Comparison of ENCODE assay signal across 7 cellular contexts in the genomic region with DNA sequence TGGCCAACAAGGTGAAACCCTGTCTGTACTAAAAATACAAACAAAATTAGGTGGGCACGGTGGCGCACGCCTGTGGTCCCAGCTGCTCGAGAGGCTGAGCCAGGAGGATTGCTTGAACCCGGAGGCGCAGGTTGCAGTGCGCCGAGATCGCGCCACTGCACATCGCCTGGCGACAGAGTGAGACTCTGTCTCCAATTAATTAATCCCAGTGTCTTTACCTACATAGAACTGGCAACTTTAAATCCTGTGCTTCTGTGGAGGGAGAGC. TPM values are rescaled to one million over a fixed set of nuclear protein-coding genes. Genes with fewer than 3 reads are reported as not detected.
DNase-seq lines count a peak whose midpoint lies in the region; ATAC-seq and TF ChIP-seq lines count a peak whose summit lies in the region.
"Had no signal": no experiment of that assay in that cellular context is flagged by ENCODE, and none has a peak within 500 bp of the region (broad histone marks: within the 10 kb centered on the region; RNA-seq: fewer than 3 reads in every experiment).

No MANE protein-coding gene starts in this region.

- H3K27me3 ChIP-seq in gastroesophageal sphincter = no peaks in the 10 kb centered on the region
- no peaks in the 10 kb centered on the region for H3K27me3 ChIP-seq in upper lobe of right lung

- no peak for TF ChIP-seq EP300 in gastroesophageal sphincter (IDR thresholded peaks at IDR 0.05)

- H3K9me3 ChIP-seq in gastroesophageal sphincter (no peaks in the 10 kb centered on the region), upper lobe of right lung (no peaks in the 10 kb centered on the region)

- peaks cover 0 to 20% of the 10 kb centered on the region in 2 donors for H3K36me3 ChIP-seq in gastroesophageal sphincter
- peaks cover 13% of the 10 kb centered on the region for H3K36me3 ChIP-seq in upper lobe of right lung

- H3K4me3 ChIP-seq in gastroesophageal sphincter (peak overlapping the region in 1 of 2 donors; percentile 96), upper lobe of right lung (peak overlapping the region; percentile 94)

- TF ChIP-seq POLR2A in gastroesophageal sphincter (IDR thresholded peaks at IDR 0.05) = no peak

- ATAC-seq in left cardiac atrium (no peak), left ventricle myocardium superior (no peak), gastroesophageal sphincter (no peak), upper lobe of right lung (no peak)

- peak overlapping the region in 3 of 4 donors; percentile 100 for H3K27ac ChIP-seq in gastroesophageal sphincter
- peak overlapping the region; percentile 100 for H3K27ac ChIP-seq in upper lobe of right lung

- peak; percentile 16 for DNase-seq in left cardiac atrium
- no peak for DNase-seq in left ventricle myocardium superior
- DNase-seq in upper lobe of right lung = no peak
- no peak for DNase-seq in NCI-H2029 (lab: John Stamatoyannopoulos, UW)
- no peak for DNase-seq in retina
- DNase-seq: DMS 273 treated with DMSO at 0.1 percent for 48 hours had no signal

- 100% methylated on average over 4 of the region's 12 CpGs; no CpG with 5 or more reads in 1 of the 2 donors for WGBS in gastroesophageal sphincter (ENCODE audit: low coverage in 1 of 2), 2 donors

- H3K4me1 ChIP-seq in gastroesophageal sphincter = peaks cover 0 to 48% (median 27%) of the 10 kb centered on the region in 3 donors
- H3K4me1 ChIP-seq in upper lobe of right lung = peaks cover 24% of the 10 kb centered on the region

- TF ChIP-seq CTCF in gastroesophageal sphincter (IDR thresholded peaks at IDR 0.05) (no peak), upper lobe of right lung (IDR thresholded peaks at IDR 0.05) (no peak)

- intact Hi-C loops in left cardiac atrium (cut with DNase I) (no loop called here), left ventricle myocardium superior (cut with micrococcal nuclease) (no loop called here), upper lobe of right lung (cut with DNase I) (no loop called here)

RNA-seq across cellular contexts. Expression of a gene that starts 1.5 kb away (rescaled TPM):
- total RNA-seq in left cardiac atrium (100 to 1,000 TPM; 262 to 270 TPM), left ventricle myocardium superior (325 TPM), gastroesophageal sphincter (100 to 1,000 TPM; 216 to 269 (median 251) TPM), upper lobe of right lung (179 TPM)

RNA-seq across cellular contexts. Expression of a gene that starts 8.7 kb away (rescaled TPM):
- total RNA-seq in left cardiac atrium = not detected
- total RNA-seq in left ventricle myocardium superior = not detected
- total RNA-seq in gastroesophageal sphincter = not detected
- not detected for total RNA-seq in upper lobe of right lung

RNA-seq across cellular contexts. Expression of a gene that starts 19.6 kb away (rescaled TPM):
- total RNA-seq in left cardiac atrium (not detected), left ventricle myocardium superior (not detected), gastroesophageal sphincter (not detected), upper lobe of right lung (not detected)

RNA-seq across cellular contexts. Expression of a gene that starts 26.2 kb away (rescaled TPM):
- total RNA-seq in left cardiac atrium (100 to 1,000 TPM; 266 to 321 TPM), left ventricle myocardium superior (292 TPM), gastroesophageal sphincter (100 to 1,000 TPM in 3 of 4 donors, 10 to 100 TPM in 1; 73.9 to 398 (median 255) TPM), upper lobe of right lung (660 TPM)

RNA-seq across cellular contexts. Expression of a gene that starts 38.4 kb away (rescaled TPM):
- total RNA-seq in left cardiac atrium (not detected), left ventricle myocardium superior (not detected), gastroesophageal sphincter (not detected), upper lobe of right lung (17.1 TPM)
